In genomic region chr1:115651391-115651790, GRCh38 we compare ENCODE assay signal across 1 cellular context.
TF ChIP-seq lines count a peak whose summit lies in the region.

No MANE protein-coding gene starts in this region.

TF ChIP-seq in K562, 482 proteins besides CTCF, POLR2A, EP300 and RAD21 (continued from another document):
- TF ChIP-seq TCF15 (CRISPR knock-in tag; IDR thresholded peaks at IDR 0.05) = no peak
- TF ChIP-seq, protein P1, sequence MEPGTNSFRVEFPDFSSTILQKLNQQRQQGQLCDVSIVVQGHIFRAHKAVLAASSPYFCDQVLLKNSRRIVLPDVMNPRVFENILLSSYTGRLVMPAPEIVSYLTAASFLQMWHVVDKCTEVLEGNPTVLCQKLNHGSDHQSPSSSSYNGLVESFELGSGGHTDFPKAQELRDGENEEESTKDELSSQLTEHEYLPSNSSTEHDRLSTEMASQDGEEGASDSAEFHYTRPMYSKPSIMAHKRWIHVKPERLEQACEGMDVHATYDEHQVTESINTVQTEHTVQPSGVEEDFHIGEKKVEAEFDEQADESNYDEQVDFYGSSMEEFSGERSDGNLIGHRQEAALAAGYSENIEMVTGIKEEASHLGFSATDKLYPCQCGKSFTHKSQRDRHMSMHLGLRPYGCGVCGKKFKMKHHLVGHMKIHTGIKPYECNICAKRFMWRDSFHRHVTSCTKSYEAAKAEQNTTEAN (CRISPR knock-in tag; IDR thresholded peaks at IDR 0.05) = no peak
- TF ChIP-seq SMARCE1 (IDR thresholded peaks at IDR 0.05) = no peak
- TF ChIP-seq ZFP91 (CRISPR knock-in tag; IDR thresholded peaks at IDR 0.05) = no peak
- TF ChIP-seq COPS2 (conservative IDR thresholded peaks at IDR 0.05) = no peak
- TF ChIP-seq NFE2 (IDR thresholded peaks at IDR 0.05; ENCODE audit: low read depth) = peak; percentile 62
- TF ChIP-seq ZNF589 (CRISPR knock-in tag; IDR thresholded peaks at IDR 0.05; ENCODE audit: low read depth) = 0 out of 2 replicates have a peak, but pooled peaks have one; percentile 30
- TF ChIP-seq, protein P2, sequence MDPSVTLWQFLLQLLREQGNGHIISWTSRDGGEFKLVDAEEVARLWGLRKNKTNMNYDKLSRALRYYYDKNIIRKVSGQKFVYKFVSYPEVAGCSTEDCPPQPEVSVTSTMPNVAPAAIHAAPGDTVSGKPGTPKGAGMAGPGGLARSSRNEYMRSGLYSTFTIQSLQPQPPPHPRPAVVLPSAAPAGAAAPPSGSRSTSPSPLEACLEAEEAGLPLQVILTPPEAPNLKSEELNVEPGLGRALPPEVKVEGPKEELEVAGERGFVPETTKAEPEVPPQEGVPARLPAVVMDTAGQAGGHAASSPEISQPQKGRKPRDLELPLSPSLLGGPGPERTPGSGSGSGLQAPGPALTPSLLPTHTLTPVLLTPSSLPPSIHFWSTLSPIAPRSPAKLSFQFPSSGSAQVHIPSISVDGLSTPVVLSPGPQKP (CRISPR knock-in tag; IDR thresholded peaks at IDR 0.05) = no peak
- no peak for TF ChIP-seq ZNF354B (CRISPR knock-in tag; IDR thresholded peaks at IDR 0.05)
- TF ChIP-seq ZNF316 (IDR thresholded peaks at IDR 0.05) = peak; percentile 23; the same call in 1 of the 2 replicates
TF ChIP-seq in K562: peak in this region for 4.
